Comparison of ENCODE assay signal across 11 cellular contexts in the genomic region with DNA sequence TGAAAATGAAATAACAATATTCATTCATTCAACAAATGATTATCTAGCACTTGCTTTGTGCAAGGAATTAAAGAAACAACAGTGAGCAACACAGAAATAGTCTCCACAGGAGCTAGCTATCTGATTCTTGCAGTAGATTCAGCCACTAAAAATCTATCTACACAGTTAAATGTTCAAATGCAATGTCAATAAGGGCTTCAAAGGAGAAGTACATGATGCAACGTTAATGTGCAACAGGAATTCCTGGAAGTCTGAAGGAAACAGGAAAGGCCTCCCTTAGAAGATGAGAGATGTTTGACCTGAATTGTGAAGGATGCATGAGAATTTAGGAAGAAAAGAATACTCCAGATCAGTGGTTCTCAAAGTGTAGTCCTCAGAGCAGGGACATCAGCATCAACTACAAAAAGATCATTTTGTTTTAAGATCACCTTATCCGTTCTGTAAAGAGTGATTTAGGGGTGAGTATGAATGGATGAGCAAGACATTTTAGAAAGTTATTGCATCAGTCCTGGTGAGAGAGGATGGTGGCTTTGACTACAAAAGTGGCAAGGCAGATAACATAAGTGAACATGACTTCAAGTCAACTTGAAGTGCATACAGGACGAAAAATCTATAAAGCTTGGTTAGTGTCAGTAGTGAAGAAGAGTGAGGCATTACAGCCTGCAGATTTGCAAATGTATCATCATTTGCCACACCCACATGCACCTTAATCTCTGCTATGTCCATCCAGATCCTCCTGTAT.
DNase-seq lines count a peak whose midpoint lies in the region; ATAC-seq and TF ChIP-seq lines count a peak whose summit lies in the region.
"Had no signal": no experiment of that assay in that cellular context is flagged by ENCODE, and none has a peak within 500 bp of the region (broad histone marks: within the 10 kb centered on the region; RNA-seq: fewer than 3 reads in every experiment).

No MANE protein-coding gene starts in this region.

- H3K27ac ChIP-seq in CD4-positive, alpha-beta T cell (ENCODE audit: low read depth, low read length): peak overlapping the region; percentile 93
- no peak overlapping the region for H3K27ac ChIP-seq in caudate nucleus (ENCODE audit: low read depth, low read length)
- H3K27ac ChIP-seq: body of pancreas, pancreas had no signal

- DNase-seq in CD4-positive, alpha-beta T cell: no peak
- no peak for DNase-seq in HFFc6
- no peak for DNase-seq in activated T-helper 2 cell treated with anti-CD3 and anti-CD28 coated beads, Interferon-gamma antibody, Interleukin-2, Interleukin-4, amounts not matched to agents 10 μg/mL and 5 μg/mL and 100 μg/mL, durations not matched to agents 14 hours and 24 hours and 36 hours (ENCODE audit: low spot score)
- no peak for DNase-seq in natural killer cell
- no peak for DNase-seq in GM13977 (ENCODE audit: low spot score)
- no peak for DNase-seq in HPDE6-E6E7 (ENCODE audit: extremely low spot score)
- DNase-seq in caudate nucleus (lab: John Stamatoyannopoulos, UW): no peak
- DNase-seq: body of pancreas, MV-4-11, pancreas had no signal

- POLR2A ChIA-PET in CD4-positive, alpha-beta T cell (lab: Charles Lee): interaction anchor here (0.7 to 17.8 kb wide), 11 partner anchors 9 to 206 kb away, joined by 3 to 611 read pairs (median 5); no protein-coding TSS in a partner anchor

- H3K36me3 Mint-ChIP-seq in CD4-positive, alpha-beta T cell (ENCODE audit: low read depth): peaks cover 99% of the 10 kb centered on the region
- peaks cover 65% of the 10 kb centered on the region for H3K36me3 Mint-ChIP-seq in HFFc6 (ENCODE audit: low read depth)
- peaks cover 94% of the 10 kb centered on the region for H3K36me3 Mint-ChIP-seq in activated T-helper 2 cell treated with anti-CD3 and anti-CD28 coated beads, Interferon-gamma antibody, Interleukin-2, Interleukin-4, amounts not matched to agents 10 μg/mL and 5 μg/mL and 100 μg/mL, durations not matched to agents 14 hours and 24 hours and 36 hours (ENCODE audit: low read depth)
- peaks cover 41% of the 10 kb centered on the region for H3K36me3 Mint-ChIP-seq in natural killer cell

- CTCF ChIA-PET in CD4-positive, alpha-beta T cell (lab: Charles Lee): interaction anchor here (0.9 to 4.4 kb wide), 3 partner anchors 12 to 19 kb away, joined by 3 to 25 read pairs (median 9); no protein-coding TSS in a partner anchor

- H3K27me3 ChIP-seq in CD4-positive, alpha-beta T cell (ENCODE audit: control insufficient read depth, insufficient read depth, low read length): no peaks in the 10 kb centered on the region
- H3K27me3 ChIP-seq: body of pancreas, pancreas had no signal

- peak overlapping the region; percentile 58 for H3K4me3 Mint-ChIP-seq in CD4-positive, alpha-beta T cell
- H3K4me3 Mint-ChIP-seq in HFFc6 (no peak overlapping the region; the same call in 1 of the 2 replicates), natural killer cell (peak overlapping the region; percentile 75)
- peak overlapping the region; percentile 68 for H3K4me3 Mint-ChIP-seq in activated T-helper 2 cell treated with anti-CD3 and anti-CD28 coated beads, Interferon-gamma antibody, Interleukin-2, Interleukin-4, amounts not matched to agents 10 μg/mL and 5 μg/mL and 100 μg/mL, durations not matched to agents 14 hours and 24 hours and 36 hours (ENCODE audit: low read depth)

- H3K4me1 Mint-ChIP-seq in CD4-positive, alpha-beta T cell (ENCODE audit: low read depth): peaks cover 98% of the 10 kb centered on the region
- H3K4me1 Mint-ChIP-seq in HFFc6 (ENCODE audit: low read depth) (peaks cover 96% of the 10 kb centered on the region), natural killer cell (peaks cover 90 to 91% of the 10 kb centered on the region in 2 donors)
- peaks cover 90% of the 10 kb centered on the region for H3K4me1 Mint-ChIP-seq in activated T-helper 2 cell treated with anti-CD3 and anti-CD28 coated beads, Interferon-gamma antibody, Interleukin-2, Interleukin-4, amounts not matched to agents 10 μg/mL and 5 μg/mL and 100 μg/mL, durations not matched to agents 14 hours and 24 hours and 36 hours (ENCODE audit: low read depth)

- intact Hi-C loops in CD4-positive, alpha-beta T cell (cut with DNase I, micrococcal nuclease): loop anchor here in 1 of 2 experiments (2.0 kb wide), 1 partner anchor 15 kb away; no protein-coding TSS in a partner anchor
- intact Hi-C loops in activated T-helper 2 cell treated with anti-CD3 and anti-CD28 coated beads, Interferon-gamma antibody, Interleukin-2, Interleukin-4, amounts not matched to agents 10 μg/mL and 5 μg/mL and 100 μg/mL, durations not matched to agents 14 hours and 24 hours and 36 hours (cut with micrococcal nuclease): loop anchor here (1.0 to 5.0 kb wide), 2 partner anchors 8 to 319 kb away; no protein-coding TSS in a partner anchor
- intact Hi-C loops in natural killer cell (cut with micrococcal nuclease): loop anchor here (2.0 kb wide), 1 partner anchor 15 kb away; no protein-coding TSS in a partner anchor

- in situ Hi-C loops in GM13977 (cut with MboI; ENCODE audit: low pct_unique_long_range_greater_than_20kb, low sequenced_read_pairs, unreplicated experiment): loop anchor here (25.0 kb wide), 1 partner anchor 454 kb away; no protein-coding TSS in a partner anchor

- peak; percentile 6 for ATAC-seq in CD4-positive, alpha-beta T cell (ENCODE audit: poor library complexity)
- peak in 1 of 3 donors; percentile 15 for ATAC-seq in natural killer cell
- ATAC-seq in GM18517 (IDR thresholded peaks at IDR 0.05; ENCODE audit: unreplicated experiment): no peak
- ATAC-seq: body of pancreas, pancreas had no signal

- H3K9me3 Mint-ChIP-seq in CD4-positive, alpha-beta T cell: no peaks in the 10 kb centered on the region
- H3K9me3 Mint-ChIP-seq in HFFc6 (no peaks in the 10 kb centered on the region), natural killer cell (no peaks in the 10 kb centered on the region)
- no peaks in the 10 kb centered on the region for H3K9me3 Mint-ChIP-seq in activated T-helper 2 cell treated with anti-CD3 and anti-CD28 coated beads, Interferon-gamma antibody, Interleukin-2, Interleukin-4, amounts not matched to agents 10 μg/mL and 5 μg/mL and 100 μg/mL, durations not matched to agents 14 hours and 24 hours and 36 hours

- peak overlapping the region; percentile 99 for H3K27ac Mint-ChIP-seq in CD4-positive, alpha-beta T cell
- peak overlapping the region; percentile 89 for H3K27ac Mint-ChIP-seq in HFFc6
- H3K27ac Mint-ChIP-seq in activated T-helper 2 cell treated with anti-CD3 and anti-CD28 coated beads, Interferon-gamma antibody, Interleukin-2, Interleukin-4, amounts not matched to agents 10 μg/mL and 5 μg/mL and 100 μg/mL, durations not matched to agents 14 hours and 24 hours and 36 hours: peak overlapping the region; percentile 92
- peak overlapping the region; percentile 98 to 99 for H3K27ac Mint-ChIP-seq in natural killer cell

- no peaks in the 10 kb centered on the region for H3K9me3 ChIP-seq in CD4-positive, alpha-beta T cell (ENCODE audit: control insufficient read depth, low read length)
- H3K9me3 ChIP-seq: body of pancreas, pancreas had no signal

- TF ChIP-seq CTCF in CD4-positive, alpha-beta T cell (IDR thresholded peaks at IDR 0.05): no peak
- TF ChIP-seq CTCF in HFFc6 (IDR thresholded peaks at IDR 0.05) (no peak), natural killer cell (IDR thresholded peaks at IDR 0.05) (no peak), GM13977 (IDR thresholded peaks at IDR 0.05; ENCODE audit: extremely low read depth, insufficient read depth, missing control alignments) (no peak)

- H3K27me3 Mint-ChIP-seq in CD4-positive, alpha-beta T cell: no peaks in the 10 kb centered on the region
- H3K27me3 Mint-ChIP-seq in HFFc6 (ENCODE audit: insufficient read depth) (peaks cover 4% of the 10 kb centered on the region; the same call in 1 of the 2 replicates), natural killer cell (ENCODE audit: low read depth in 2 of 2) (no peaks in the 10 kb centered on the region)
- no peaks in the 10 kb centered on the region for H3K27me3 Mint-ChIP-seq in activated T-helper 2 cell treated with anti-CD3 and anti-CD28 coated beads, Interferon-gamma antibody, Interleukin-2, Interleukin-4, amounts not matched to agents 10 μg/mL and 5 μg/mL and 100 μg/mL, durations not matched to agents 14 hours and 24 hours and 36 hours (ENCODE audit: low read depth)
